ENCODE assay signal across 11 cellular contexts in the genomic region with DNA sequence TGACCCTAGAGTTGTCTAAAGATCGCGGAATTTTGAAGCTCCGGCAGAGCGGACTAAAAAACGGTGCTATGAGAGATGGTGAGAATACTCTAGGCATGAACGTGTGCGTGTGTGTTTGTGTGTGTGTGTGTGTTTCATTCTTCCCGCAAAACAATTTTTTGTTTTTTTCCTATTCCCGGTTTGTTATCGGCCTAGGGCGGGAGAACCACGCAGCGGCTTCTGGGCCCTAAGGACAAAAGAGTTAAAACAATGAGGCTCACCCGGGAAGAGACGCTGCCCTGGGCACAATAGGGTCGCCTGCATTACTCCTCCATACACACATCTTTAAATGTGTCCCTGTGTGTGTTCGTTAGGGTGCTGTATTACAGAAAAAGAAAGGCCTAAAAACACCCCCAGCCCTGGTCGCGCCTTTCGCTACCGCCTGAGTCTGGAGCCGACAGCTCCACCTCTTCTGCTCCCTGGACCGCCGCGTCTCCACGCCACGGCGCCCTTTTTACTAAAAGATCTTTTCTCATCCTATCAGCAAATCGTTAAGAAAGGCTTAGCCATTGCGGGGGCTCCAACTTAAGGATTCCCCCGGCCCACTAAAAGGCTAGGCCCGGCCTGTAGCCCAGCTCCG. TPM values are rescaled to one million over a fixed set of nuclear protein-coding genes. Genes with fewer than 3 reads are reported as not detected.
DNase-seq lines count a peak whose midpoint lies in the region; ATAC-seq, FAIRE-seq and TF ChIP-seq lines count a peak whose summit lies in the region.
"Had no signal": no experiment of that assay in that cellular context is flagged by ENCODE, and none has a peak within 500 bp of the region (broad histone marks: within the 10 kb centered on the region; RNA-seq: fewer than 3 reads in every experiment).

No MANE protein-coding gene starts in this region.

- no peak overlapping the region for H3K9ac ChIP-seq in keratinocyte (ENCODE audit: control insufficient read depth, extremely low read depth, insufficient read depth, low read length)

- H3K27me3 Mint-ChIP-seq in activated CD8-positive, alpha-beta memory T cell treated with anti-CD3 and anti-CD28 coated beads, Interleukin-2, amount 10 ng/mL, durations not matched to agents 7 days and 5 days = peaks cover 94% of the 10 kb centered on the region
- H3K27me3 Mint-ChIP-seq in activated naive CD8-positive, alpha-beta T cell = peaks cover 60% of the 10 kb centered on the region
- peaks cover 100% of the 10 kb centered on the region for H3K27me3 Mint-ChIP-seq in stimulated activated memory B cell treated with anti-CD40 and anti-IgM and Interleukin-4, amounts not matched to agents 10 μg/mL and 1 μg/mL and 100 μg/mL, for 72 hours

- no peak overlapping the region for H3K27ac ChIP-seq in keratinocyte (ENCODE audit: control insufficient read depth, insufficient read depth, low read length)

- peaks cover 6% of the 10 kb centered on the region for H3K4me1 Mint-ChIP-seq in activated CD8-positive, alpha-beta memory T cell treated with anti-CD3 and anti-CD28 coated beads, Interleukin-2, amount 10 ng/mL, durations not matched to agents 7 days and 5 days
- H3K4me1 Mint-ChIP-seq in activated naive CD8-positive, alpha-beta T cell (ENCODE audit: low read depth) = peaks cover 46% of the 10 kb centered on the region
- peaks cover 29% of the 10 kb centered on the region for H3K4me1 Mint-ChIP-seq in stimulated activated memory B cell treated with anti-CD40 and anti-IgM and Interleukin-4, amounts not matched to agents 10 μg/mL and 1 μg/mL and 100 μg/mL, for 72 hours

- no peak for TF ChIP-seq CTCF in keratinocyte (optimal IDR thresholded peaks at IDR 0.05 in 1 of 3, IDR thresholded peaks at IDR 0.05 in 1 of 3, conservative IDR thresholded peaks at IDR 0.05 in 1 of 3; ENCODE audit: extremely low read depth in 1 of 3, insufficient read depth in 2 of 3, low read length in 3 of 3)

- H4K20me1 ChIP-seq in keratinocyte (ENCODE audit: control insufficient read depth, extremely low read depth, insufficient read depth, low read length) = no peaks in the 10 kb centered on the region

- DNase-seq in activated CD8-positive, alpha-beta memory T cell treated with anti-CD3 and anti-CD28 coated beads, Interleukin-2, amount 10 ng/mL, durations not matched to agents 7 days and 5 days = no peak
- DNase-seq in activated CD8-positive, alpha-beta memory T cell treated with anti-CD3 and anti-CD28 coated beads for 24 hours = no peak
- DNase-seq in keratinocyte (ENCODE audit: low read depth, low spot score) = no peak
- no peak for DNase-seq in NCI-H2196 treated with DMSO at 0.1 percent for 48 hours (lab: John Stamatoyannopoulos, UW; ENCODE audit: unreplicated experiment)
- no peak for DNase-seq in NOMO-1 treated with dmso at 0.1 percent for 144 hours (lab: John Stamatoyannopoulos, UW; ENCODE audit: unreplicated experiment)
- DNase-seq in epidermal melanocyte (ENCODE audit: insufficient read length, low spot score) = no peak
- DNase-seq: NCI-H1092 treated with DMSO at 0.1 percent for 48 hours had no signal

- H3K9me3 ChIP-seq in keratinocyte (ENCODE audit: control insufficient read depth, low read depth, low read length) = peaks cover 14% of the 10 kb centered on the region

- FAIRE-seq in keratinocyte (lab: Jason Lieb, UNC) = no peak
- FAIRE-seq: colon, GM12878 had no signal

- H3K4me3 ChIP-seq in keratinocyte (ENCODE audit: control insufficient read depth in 2 of 3, extremely low read depth in 1 of 3, insufficient read depth in 2 of 3, low read depth in 1 of 3, low read length in 3 of 3) = no peak overlapping the region
- H3K4me3 ChIP-seq: GM12878 had no signal

- ATAC-seq in activated CD8-positive, alpha-beta memory T cell treated with anti-CD3 and anti-CD28 coated beads, Interleukin-2, amount 10 ng/mL, durations not matched to agents 7 days and 5 days = no peak
- ATAC-seq in stimulated activated memory B cell treated with anti-CD40 and anti-IgM and Interleukin-4, amounts not matched to agents 10 μg/mL and 1 μg/mL and 100 μg/mL, for 72 hours = no peak
- ATAC-seq: GM12878 had no signal

- peaks cover 84% of the 10 kb centered on the region for H3K27me3 ChIP-seq in keratinocyte (ENCODE audit: control insufficient read depth, extremely low read depth, insufficient read depth, low read length)

- peaks cover 2% of the 10 kb centered on the region for H3K9me3 Mint-ChIP-seq in activated CD8-positive, alpha-beta memory T cell treated with anti-CD3 and anti-CD28 coated beads, Interleukin-2, amount 10 ng/mL, durations not matched to agents 7 days and 5 days (ENCODE audit: low read depth)
- H3K9me3 Mint-ChIP-seq in activated naive CD8-positive, alpha-beta T cell (ENCODE audit: low read depth) = no peaks in the 10 kb centered on the region
- peaks cover 5% of the 10 kb centered on the region for H3K9me3 Mint-ChIP-seq in stimulated activated memory B cell treated with anti-CD40 and anti-IgM and Interleukin-4, amounts not matched to agents 10 μg/mL and 1 μg/mL and 100 μg/mL, for 72 hours

- H3K4me3 Mint-ChIP-seq in activated CD8-positive, alpha-beta memory T cell treated with anti-CD3 and anti-CD28 coated beads, Interleukin-2, amount 10 ng/mL, durations not matched to agents 7 days and 5 days = no peak overlapping the region
- peak overlapping the region; percentile 72 for H3K4me3 Mint-ChIP-seq in activated naive CD8-positive, alpha-beta T cell
- H3K4me3 Mint-ChIP-seq in stimulated activated memory B cell treated with anti-CD40 and anti-IgM and Interleukin-4, amounts not matched to agents 10 μg/mL and 1 μg/mL and 100 μg/mL, for 72 hours = peak overlapping the region; percentile 65

- H2AFZ ChIP-seq in keratinocyte (ENCODE audit: control insufficient read depth, low read length) = no peak overlapping the region

- H3K36me3 ChIP-seq in keratinocyte (ENCODE audit: control insufficient read depth in 2 of 2, extremely low read depth in 1 of 2, insufficient read depth in 2 of 2, low read length in 2 of 2) = no peaks in the 10 kb centered on the region

- peak overlapping the region; percentile 61 for H3K27ac Mint-ChIP-seq in activated CD8-positive, alpha-beta memory T cell treated with anti-CD3 and anti-CD28 coated beads, Interleukin-2, amount 10 ng/mL, durations not matched to agents 7 days and 5 days
- no peak overlapping the region for H3K27ac Mint-ChIP-seq in activated naive CD8-positive, alpha-beta T cell
- no peak overlapping the region for H3K27ac Mint-ChIP-seq in stimulated activated memory B cell treated with anti-CD40 and anti-IgM and Interleukin-4, amounts not matched to agents 10 μg/mL and 1 μg/mL and 100 μg/mL, for 72 hours

- CTCF ChIA-PET in activated CD8-positive, alpha-beta memory T cell treated with anti-CD3 and anti-CD28 coated beads, Interleukin-2, amount 10 ng/mL, durations not matched to agents 7 days and 5 days (lab: Charles Lee) = interaction anchor here (0.6 to 2.1 kb wide), 3 partner anchors 21 to 159 kb away, joined by 3 to 7 read pairs (median 4); no protein-coding TSS in a partner anchor

- H3K79me2 ChIP-seq in keratinocyte (ENCODE audit: control insufficient read depth, insufficient read depth, low read length) = no peaks in the 10 kb centered on the region

- H3K36me3 Mint-ChIP-seq in activated CD8-positive, alpha-beta memory T cell treated with anti-CD3 and anti-CD28 coated beads, Interleukin-2, amount 10 ng/mL, durations not matched to agents 7 days and 5 days = peaks cover 18% of the 10 kb centered on the region
- H3K36me3 Mint-ChIP-seq in activated naive CD8-positive, alpha-beta T cell = peaks cover 4% of the 10 kb centered on the region
- H3K36me3 Mint-ChIP-seq in stimulated activated memory B cell treated with anti-CD40 and anti-IgM and Interleukin-4, amounts not matched to agents 10 μg/mL and 1 μg/mL and 100 μg/mL, for 72 hours = peaks cover 8% of the 10 kb centered on the region

- peak overlapping the region; percentile 10 for H3K4me2 ChIP-seq in keratinocyte (ENCODE audit: control insufficient read depth, extremely low read depth, insufficient read depth, low read depth, low read length)

- dilution Hi-C loops in keratinocyte (cut with MboI; ENCODE audit: extremely low pct_ligation_motif_present, low sequenced_read_pairs) = no loop called here

- H3K9me1 ChIP-seq in keratinocyte (ENCODE audit: control insufficient read depth, extremely low read depth, insufficient read depth, low read length) = no peaks in the 10 kb centered on the region

- peaks cover 5% of the 10 kb centered on the region for H3K4me1 ChIP-seq in keratinocyte (ENCODE audit: control insufficient read depth, extremely low read depth, insufficient read depth, low read length)

RNA-seq across cellular contexts. Expression of gene TBX15, which starts 3.0 kb away (rescaled TPM):
- total RNA-seq in activated CD8-positive, alpha-beta memory T cell treated with anti-CD3 and anti-CD28 coated beads, Interleukin-2, amount 10 ng/mL, durations not matched to agents 7 days and 5 days = not detected
- 0.01 to 0.02 TPM in 2 of 3 replicates, not detected in the other for polyA plus RNA-seq in keratinocyte
- polyA plus RNA-seq in keratinocyte (2011; ENCODE audit: low read depth) = not detected
- not detected in 2 replicates for polyA plus RNA-seq in keratinocyte (2011; cell fraction: cytosol; rRNA removed)
- 0.05 TPM in 1 of 2 replicates, not detected in the other for polyA plus RNA-seq in keratinocyte (2011; cell fraction: nucleus; rRNA removed)
- not detected in 2 replicates for polyA plus RNA-seq in keratinocyte (2012; ENCODE audit: low replicate concordance)
- polyA minus RNA-seq in keratinocyte = not detected in 3 replicates
- polyA minus RNA-seq in keratinocyte (2011; cell fraction: cytosol; rRNA and poly(A)+ RNA removed) = not detected
- polyA minus RNA-seq in keratinocyte (2011; cell fraction: nucleus; rRNA and poly(A)+ RNA removed) = not detected in 2 replicates
